Comparison of ENCODE assay signal across 1 cellular context in genomic region chr3:126179825-126180476, GRCh38.
A peak's percentile ranks its signal among the peaks of the same experiment; 100 is the strongest.
TF ChIP-seq lines count a peak whose summit lies in the region.

No MANE protein-coding gene starts in this region.

TF ChIP-seq in H1, 55 proteins besides CTCF, POLR2A, EP300 and RAD21 (continued from another document):
- no peak for TF ChIP-seq TAF7 (optimal IDR thresholded peaks at IDR 0.05; ENCODE audit: borderline replicate concordance, low read depth, low read length)
- TF ChIP-seq BCL11A (IDR thresholded peaks at IDR 0.05; ENCODE audit: low read depth in 2 of 2, low read length in 2 of 2), result no peak
- no peak; the same call in 1 of the 2 replicates for TF ChIP-seq PHF8 (conservative IDR thresholded peaks at IDR 0.05; ENCODE audit: low read depth, low read length)
- peak; percentile 71 for TF ChIP-seq SP1 (IDR thresholded peaks at IDR 0.05; ENCODE audit: low read depth, low read length)
- no peak for TF ChIP-seq NRF1 (IDR thresholded peaks at IDR 0.05; ENCODE audit: low read depth, low read length)
- no peak for TF ChIP-seq FOSL1 (IDR thresholded peaks at IDR 0.05; ENCODE audit: insufficient read depth, low read depth, low read length)
- TF ChIP-seq EZH2 (IDR thresholded peaks at IDR 0.05; ENCODE audit: low read depth, low read length, severe bottlenecking), result no peak
- 0 out of 4 replicates have a peak, but pooled peaks of 1 of the 2 experiments have one; percentile 39 for TF ChIP-seq SIN3A (conservative IDR thresholded peaks at IDR 0.05 in 1 of 2, IDR thresholded peaks at IDR 0.05 in 1 of 2; ENCODE audit: low read depth in 1 of 2, low read length in 2 of 2)
